ENCODE assay signal across 8 cellular contexts in the genomic region with DNA sequence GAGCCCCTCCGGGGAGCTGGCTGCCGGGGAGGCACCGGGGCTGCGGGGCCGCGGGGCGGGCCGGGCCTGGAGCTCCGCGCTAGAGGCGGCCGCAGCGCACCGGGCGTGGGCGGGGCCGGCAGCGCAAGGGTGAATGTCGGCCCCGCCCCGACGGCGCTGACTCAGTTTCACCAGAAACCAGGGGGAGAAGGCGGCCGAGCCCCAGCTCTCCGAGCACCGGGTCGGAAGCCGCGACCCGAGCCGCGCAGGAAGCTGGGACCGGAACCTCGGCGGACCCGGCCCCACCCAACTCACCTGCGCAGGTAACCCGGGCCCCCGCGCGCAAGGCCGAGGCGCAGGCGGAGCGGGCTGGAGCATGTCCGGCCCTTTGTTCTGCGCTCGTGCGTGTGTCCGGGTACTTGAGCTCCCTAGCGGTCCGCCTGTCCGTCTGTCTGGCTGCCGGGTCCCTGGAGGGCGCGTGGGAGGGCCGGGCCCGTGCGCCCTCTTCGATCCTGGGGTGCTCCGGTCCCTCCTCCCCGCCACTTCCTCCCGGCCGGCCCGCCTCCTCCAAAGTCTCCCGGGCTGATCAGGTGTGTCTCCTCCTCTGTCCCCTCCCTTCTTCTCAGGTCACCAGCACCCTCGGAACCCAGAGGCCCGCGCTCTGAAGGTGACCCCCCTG. TPM values are rescaled to one million over a fixed set of nuclear protein-coding genes. Genes with fewer than 3 reads are reported as not detected.
DNase-seq lines count a peak whose midpoint lies in the region; ATAC-seq and TF ChIP-seq lines count a peak whose summit lies in the region.

A gene with protein sequence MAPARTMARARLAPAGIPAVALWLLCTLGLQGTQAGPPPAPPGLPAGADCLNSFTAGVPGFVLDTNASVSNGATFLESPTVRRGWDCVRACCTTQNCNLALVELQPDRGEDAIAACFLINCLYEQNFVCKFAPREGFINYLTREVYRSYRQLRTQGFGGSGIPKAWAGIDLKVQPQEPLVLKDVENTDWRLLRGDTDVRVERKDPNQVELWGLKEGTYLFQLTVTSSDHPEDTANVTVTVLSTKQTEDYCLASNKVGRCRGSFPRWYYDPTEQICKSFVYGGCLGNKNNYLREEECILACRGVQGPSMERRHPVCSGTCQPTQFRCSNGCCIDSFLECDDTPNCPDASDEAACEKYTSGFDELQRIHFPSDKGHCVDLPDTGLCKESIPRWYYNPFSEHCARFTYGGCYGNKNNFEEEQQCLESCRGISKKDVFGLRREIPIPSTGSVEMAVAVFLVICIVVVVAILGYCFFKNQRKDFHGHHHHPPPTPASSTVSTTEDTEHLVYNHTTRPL (plus strand): TSS at position 164 of the 658 bp plus-strand sequence. CDS start 507 bp downstream, outside the sequence.

- no peaks in the 10 kb centered on the region for H3K9me3 ChIP-seq in BE2C
- no peaks in the 10 kb centered on the region for H3K9me3 ChIP-seq in parathyroid adenoma (ENCODE audit: control insufficient read depth, low read length)

- DNase-seq in BE2C (no peak), LoVo (ENCODE audit: low spot score) (peak; percentile 78), fibroblast of pulmonary artery (ENCODE audit: low read depth) (no peak)
- DNase-seq in activated CD8-positive, alpha-beta memory T cell treated with anti-CD3 and anti-CD28 coated beads, Interleukin-2, amount 50 U/mL, for 24 hours (ENCODE audit: extremely low read depth), result peak; percentile 30

- H3K27me3 ChIP-seq in BE2C (peaks cover 22% of the 10 kb centered on the region), parathyroid adenoma (ENCODE audit: control insufficient read depth, insufficient read depth, low read length) (no peaks in the 10 kb centered on the region)

- peak within 1 kb of the TSS; percentile 97 for H3K4me2 ChIP-seq in parathyroid adenoma (ENCODE audit: low read length)

- H3K9ac ChIP-seq in parathyroid adenoma, result no peak within 1 kb of the TSS

- TF ChIP-seq CTCF in BE2C (IDR thresholded peaks at IDR 0.05; ENCODE audit: low read depth, low read length) (no peak), fibroblast of pulmonary artery (IDR thresholded peaks at IDR 0.05; ENCODE audit: low read length, missing control alignments) (no peak), parathyroid adenoma (IDR thresholded peaks at IDR 0.05) (no peak)

- peaks cover 4% of the 10 kb centered on the region for H3K4me1 ChIP-seq in BE2C
- peaks cover 7% of the 10 kb centered on the region for H3K4me1 ChIP-seq in parathyroid adenoma
- H3K4me1 ChIP-seq in urinary bladder (ENCODE audit: insufficient read depth), result no peaks in the 10 kb centered on the region

- no peaks in the 10 kb centered on the region for H3K36me3 ChIP-seq in BE2C
- H3K36me3 ChIP-seq in parathyroid adenoma (ENCODE audit: control insufficient read depth, insufficient read depth, low read length), result no peaks in the 10 kb centered on the region
- H3K36me3 ChIP-seq in urinary bladder (ENCODE audit: insufficient read depth), result no peaks in the 10 kb centered on the region

- peak within 1 kb of the TSS; percentile 43 for H3K4me3 ChIP-seq in BE2C (ENCODE audit: low read depth, low read length)
- peak within 1 kb of the TSS; percentile 40 for H3K4me3 ChIP-seq in fibroblast of pulmonary artery (replicated peaks; ENCODE audit: low read depth, low read length)
- H3K4me3 ChIP-seq in parathyroid adenoma (ENCODE audit: low read depth, low read length), result peak within 1 kb of the TSS; percentile 88
- H3K4me3 ChIP-seq in urinary bladder (ENCODE audit: low read depth, low read length), result peak within 1 kb of the TSS; percentile 54

- under 1% methylated on average over 70 of the region's 70 CpGs for WGBS in urinary bladder

- peak within 1 kb of the TSS; percentile 86 for H3K27ac ChIP-seq in parathyroid adenoma
- peak within 1 kb of the TSS; percentile 82 for H3K27ac ChIP-seq in urinary bladder (ENCODE audit: low read depth)

- ATAC-seq in GM21723 (IDR thresholded peaks at IDR 0.05; ENCODE audit: unreplicated experiment), result no peak
- no peak for ATAC-seq in GM21381 (IDR thresholded peaks at IDR 0.05; ENCODE audit: unreplicated experiment)

- peaks cover 16% of the 10 kb centered on the region for H3K79me2 ChIP-seq in parathyroid adenoma

- peak within 1 kb of the TSS; percentile 74 for H2AFZ ChIP-seq in parathyroid adenoma

RNA-seq across cellular contexts. Expression of the gene that starts here (rescaled TPM):
- polyA plus RNA-seq in BE2C (2012; ENCODE audit: insufficient read depth, insufficient read length, low read depth), result 0.69 TPM
- total RNA-seq in urinary bladder, result 31.4 TPM
- polyA plus RNA-seq in urinary bladder, result 17.4 TPM

Comparison
In these comparisons a context has a peak if more than half of its experiments do, and no peak if none do; other contexts are left out.
1. DNase-seq: peak in LoVo (single experiment) and activated CD8-positive, alpha-beta memory T cell treated with anti-CD3 and anti-CD28 coated beads, Interleukin-2, amount 50 U/mL, for 24 hours (single experiment); none in BE2C (single experiment) and fibroblast of pulmonary artery (single experiment).
2. Peak in every context shown above with its lines, with median percentiles within 50 percentile points of each other: H3K4me3 ChIP-seq.